Comparison of ENCODE assay signal across 1 cellular context in genomic region chr2:46722142-46722541, GRCh38.
TF ChIP-seq lines count a peak whose summit lies in the region.

No MANE protein-coding gene starts in this region.

TF ChIP-seq in IMR-90, 13 proteins besides CTCF, POLR2A, EP300 and RAD21 (continued from another document):
- TF ChIP-seq USF2 (IDR thresholded peaks at IDR 0.05; ENCODE audit: low read depth, low read length) (no peak), MAZ (IDR thresholded peaks at IDR 0.05; ENCODE audit: borderline replicate concordance, low read depth, low read length) (no peak), RFX5 (IDR thresholded peaks at IDR 0.05; ENCODE audit: low read depth, low read length) (no peak)
TF ChIP-seq in IMR-90: peak in this region for 0.
